ENCODE assay signal across 36 cellular contexts in the genomic region with DNA sequence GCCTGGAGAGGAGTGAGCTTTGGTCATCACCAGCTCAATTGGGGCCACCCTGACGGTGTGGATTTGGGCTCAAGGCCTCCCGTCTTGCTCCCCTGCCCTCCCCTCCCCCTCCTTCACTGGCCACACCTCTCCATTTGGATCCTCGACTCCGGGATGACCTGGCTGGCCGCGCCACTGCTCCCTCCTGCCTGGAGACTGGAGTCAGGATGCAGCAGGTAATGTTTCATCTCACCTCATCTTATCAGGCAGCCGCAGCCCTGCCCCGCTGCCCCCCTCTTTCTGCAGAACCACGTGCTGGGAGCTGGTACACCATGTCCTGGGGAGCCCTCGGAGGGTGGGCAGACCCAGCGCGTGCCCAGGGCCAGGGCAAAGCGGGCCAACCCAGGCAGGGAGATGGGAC. TPM values are rescaled to one million over a fixed set of nuclear protein-coding genes. Genes with fewer than 3 reads are reported as not detected.
"Had no signal": no experiment of that assay in that cellular context is flagged by ENCODE, and none has a peak within 500 bp of the region (broad histone marks: within the 10 kb centered on the region; RNA-seq: fewer than 3 reads in every experiment).

No MANE protein-coding gene starts in this region.

- H3K9me3 Mint-ChIP-seq: activated CD4-positive, alpha-beta memory T cell treated with anti-CD3 and anti-CD28 coated beads, Interleukin-2, amount 10 ng/mL, durations not matched to agents 7 days and 5 days; activated naive CD8-positive, alpha-beta T cell treated with anti-CD3 and anti-CD28 coated beads for 36 hours; activated T-helper 17 cell treated with anti-CD3 and anti-CD28 coated beads, Interleukin-2, amount 50 U/mL, for 72 hours; central memory CD8-positive, alpha-beta T cell; T-cell had no signal

- H3K4me1 Mint-ChIP-seq: activated T-helper 17 cell treated with anti-CD3 and anti-CD28 coated beads, Interleukin-2, amount 50 U/mL, for 72 hours; central memory CD8-positive, alpha-beta T cell had no signal

- H3K4me1 ChIP-seq: ascending aorta had no signal

- H3K27ac ChIP-seq: ascending aorta, cardiac muscle cell, Peyer's patch, VCaP had no signal

- H3K27me3 Mint-ChIP-seq: activated CD4-positive, alpha-beta memory T cell treated with anti-CD3 and anti-CD28 coated beads, Interleukin-2, amount 10 ng/mL, durations not matched to agents 7 days and 5 days; activated CD8-positive, alpha-beta memory T cell treated with anti-CD3 and anti-CD28 coated beads, Interleukin-2, amount 10 ng/mL, durations not matched to agents 7 days and 5 days; activated naive CD8-positive, alpha-beta T cell treated with anti-CD3 and anti-CD28 coated beads for 36 hours; activated T-helper 17 cell treated with anti-CD3 and anti-CD28 coated beads, Interleukin-2, amount 50 U/mL, for 72 hours; T-cell had no signal

- H3K9me3 ChIP-seq: ascending aorta, Peyer's patch had no signal

- H3K36me3 Mint-ChIP-seq: activated CD8-positive, alpha-beta memory T cell treated with anti-CD3 and anti-CD28 coated beads, Interleukin-2, amount 10 ng/mL, durations not matched to agents 7 days and 5 days; activated naive CD8-positive, alpha-beta T cell treated with anti-CD3 and anti-CD28 coated beads for 36 hours; T-cell had no signal

- ATAC-seq: activated CD8-positive, alpha-beta memory T cell treated with anti-CD3 and anti-CD28 coated beads, Interleukin-2, amount 10 ng/mL, durations not matched to agents 7 days and 5 days; activated T-helper 17 cell treated with anti-CD3 and anti-CD28 coated beads, Interleukin-2, amount 50 U/mL, for 72 hours; SK-N-SH treated with all-trans-retinoic acid at 6 μM for 48 hours; T-cell; T-helper 17 cell had no signal

- H3K4me3 ChIP-seq: ascending aorta, cardiac muscle cell, Peyer's patch had no signal

- H3K27me3 ChIP-seq: ascending aorta, cardiac muscle cell, Peyer's patch had no signal

- H3K27ac Mint-ChIP-seq: activated CD4-positive, alpha-beta memory T cell treated with anti-CD3 and anti-CD28 coated beads, Interleukin-2, amount 10 ng/mL, durations not matched to agents 7 days and 5 days; activated CD8-positive, alpha-beta memory T cell treated with anti-CD3 and anti-CD28 coated beads, Interleukin-2, amount 10 ng/mL, durations not matched to agents 7 days and 5 days; activated naive CD8-positive, alpha-beta T cell treated with anti-CD3 and anti-CD28 coated beads for 36 hours; activated T-helper 17 cell treated with anti-CD3 and anti-CD28 coated beads, Interleukin-2, amount 50 U/mL, for 72 hours; T-cell; T-helper 17 cell had no signal

- H3K4me3 Mint-ChIP-seq: activated CD4-positive, alpha-beta memory T cell treated with anti-CD3 and anti-CD28 coated beads, Interleukin-2, amount 10 ng/mL, durations not matched to agents 7 days and 5 days; activated CD8-positive, alpha-beta memory T cell treated with anti-CD3 and anti-CD28 coated beads, Interleukin-2, amount 10 ng/mL, durations not matched to agents 7 days and 5 days; activated naive CD8-positive, alpha-beta T cell treated with anti-CD3 and anti-CD28 coated beads for 36 hours; activated T-helper 17 cell treated with anti-CD3 and anti-CD28 coated beads, Interleukin-2, amount 50 U/mL, for 72 hours; central memory CD8-positive, alpha-beta T cell; T-cell; T-helper 17 cell had no signal

- H3K36me3 ChIP-seq: ascending aorta, cardiac muscle cell, Peyer's patch had no signal

- DNase-seq: activated CD4-positive, alpha-beta memory T cell treated with anti-CD3 and anti-CD28 coated beads, Interleukin-2, amount 10 ng/mL, durations not matched to agents 7 days and 5 days; activated CD4-positive, alpha-beta T cell treated with anti-CD3 and anti-CD28 coated beads for 1 hour; activated CD4-positive, alpha-beta T cell treated with anti-CD3 and anti-CD28 coated beads for 48 hours; activated CD4-positive, CD25-positive, alpha-beta regulatory T cell; activated CD8-positive, alpha-beta memory T cell treated with anti-CD3 and anti-CD28 coated beads for 24 hours; activated CD8-positive, alpha-beta memory T cell treated with anti-CD3 and anti-CD28 coated beads, Interleukin-2, amount 10 ng/mL, durations not matched to agents 7 days and 5 days; activated CD8-positive, alpha-beta memory T cell treated with anti-CD3 and anti-CD28 coated beads, Interleukin-2, amount 50 U/mL, for 48 hours; activated effector memory CD4-positive, alpha-beta T cell treated with anti-CD3 and anti-CD28 coated beads, Interleukin-2, amount 50 U/mL, for 16 hours; activated naive CD4-positive, alpha-beta T cell; activated naive CD4-positive, alpha-beta T cell treated with anti-CD3 and anti-CD28 coated beads, Interleukin-2, amount 50 U/mL, for 16 hours; activated naive CD8-positive, alpha-beta T cell treated with anti-CD3 and anti-CD28 coated beads for 36 hours; activated T-cell treated with anti-CD3 and anti-CD28 coated beads, Interleukin-2, amount 50 U/mL, for 48 hours; amniotic stem cell; Karpas-422; NCI-H1105 treated with DMSO at 0.1 percent for 48 hours; NCI-H1436; NCI-H1694; NCI-H2029; NCI-H2107; NCI-H2171; NCI-H510A; NCI-H526; NCI-H748 treated with DMSO at 0.1 percent for 48 hours; NK-92 treated with Interleukin-12 subunit alpha and Interleukin-12 subunit beta, amount 100 ng/mL, for 24 hours; PC-3; Peyer's patch; RPMI8226; SIG-M5; T-cell; T-helper 17 cell had no signal

RNA-seq across cellular contexts. Expression of gene BEGAIN, which starts 31.1 kb away (rescaled TPM):
- total RNA-seq: cardiac muscle cell had no signal
- polyA plus RNA-seq: cardiac muscle cell had no signal
